In genomic region chr3:197444793-197445403, GRCh38 we compare ENCODE assay signal across 22 cellular contexts.
"Had no signal": no experiment of that assay in that cellular context is flagged by ENCODE, and none has a peak within 500 bp of the region (broad histone marks: within the 10 kb centered on the region; RNA-seq: fewer than 3 reads in every experiment).

No MANE protein-coding gene starts in this region.

- H3K4me3 Mint-ChIP-seq: activated T-cell treated with anti-CD3 and anti-CD28 coated beads, Interleukin-2, amount 50 U/mL, for 4 hours; brain; neural crest cell; stimulated activated naive B cell treated with anti-CD40 and anti-IgM and Interleukin-4, amounts not matched to agents 10 μg/mL and 1 μg/mL and 100 μg/mL, for 72 hours; WTC11 had no signal

- H3K9me3 ChIP-seq: upper lobe of left lung had no signal

- H3K4me1 Mint-ChIP-seq: stimulated activated naive B cell treated with anti-CD40 and anti-IgM and Interleukin-4, amounts not matched to agents 10 μg/mL and 1 μg/mL and 100 μg/mL, for 72 hours had no signal

- H3K36me3 Mint-ChIP-seq: brain; stimulated activated naive B cell treated with anti-CD40 and anti-IgM and Interleukin-4, amounts not matched to agents 10 μg/mL and 1 μg/mL and 100 μg/mL, for 72 hours; WTC11 had no signal

- H3K27ac Mint-ChIP-seq: activated T-helper 2 cell treated with anti-CD3 and anti-CD28 coated beads, Interferon-gamma antibody, Interleukin-2, Interleukin-4, amounts not matched to agents 10 μg/mL and 5 μg/mL and 100 μg/mL, durations not matched to agents 14 hours and 24 hours and 36 hours; stimulated activated naive B cell treated with anti-CD40 and anti-IgM and Interleukin-4, amounts not matched to agents 10 μg/mL and 1 μg/mL and 100 μg/mL, for 72 hours; WTC11 had no signal

- ATAC-seq: activated T-cell treated with anti-CD3 and anti-CD28 coated beads, Interleukin-2, amount 50 U/mL, for 4 hours; esophagus mucosa; left ventricle myocardium superior; stimulated activated naive B cell treated with anti-CD40 and anti-IgM and Interleukin-4, amounts not matched to agents 10 μg/mL and 1 μg/mL and 100 μg/mL, for 72 hours; WTC11 had no signal

- H3K4me1 ChIP-seq: upper lobe of left lung had no signal

- H3K9me3 Mint-ChIP-seq: activated T-cell treated with anti-CD3 and anti-CD28 coated beads, Interleukin-2, amount 50 U/mL, for 4 hours; activated T-helper 2 cell treated with anti-CD3 and anti-CD28 coated beads, Interferon-gamma antibody, Interleukin-2, Interleukin-4, amounts not matched to agents 10 μg/mL and 5 μg/mL and 100 μg/mL, durations not matched to agents 14 hours and 24 hours and 36 hours; neural crest cell; stimulated activated naive B cell treated with anti-CD40 and anti-IgM and Interleukin-4, amounts not matched to agents 10 μg/mL and 1 μg/mL and 100 μg/mL, for 72 hours; WTC11 had no signal

- H3K4me3 ChIP-seq: upper lobe of left lung had no signal

- H3K27ac ChIP-seq: upper lobe of left lung had no signal

- H3K27me3 ChIP-seq: upper lobe of left lung had no signal

- DNase-seq: activated CD4-positive, alpha-beta T cell treated with anti-CD3 and anti-CD28 coated beads, Interleukin-2, amount 50 U/mL, for 48 hours; activated CD8-positive, alpha-beta memory T cell treated with anti-CD3 and anti-CD28 coated beads, Interleukin-2, amount 50 U/mL, for 48 hours; activated naive CD4-positive, alpha-beta T cell treated with Interleukin-2 at 50 U/mL for 16 hours; activated T-cell treated with anti-CD3 and anti-CD28 coated beads, Interleukin-2, amount 50 U/mL, for 4 hours; anterior cingulate cortex; caudate nucleus; effector memory CD4-positive, alpha-beta T cell; hypothalamus; left ventricle myocardium superior; occipital lobe; posterior cingulate gyrus; stimulated activated CD4-positive, alpha-beta T cell treated with anti-CD3 and anti-CD28 coated beads, Interleukin-2, amount 100 ng/mL, for 48 hours; stimulated activated CD8-positive, alpha-beta memory T cell treated with anti-CD3 and anti-CD28 coated beads, Interleukin-4, amount 100 ng/mL, for 48 hours; stimulated activated naive B cell treated with anti-CD40 and anti-IgM and Interleukin-4, amounts not matched to agents 10 μg/mL and 1 μg/mL and 100 μg/mL, for 72 hours; T-helper 1 cell; T-helper 9 cell; upper lobe of left lung had no signal

- H3K36me3 ChIP-seq: upper lobe of left lung had no signal
